ENCODE assay signal across 1 cellular context in the genomic region with DNA sequence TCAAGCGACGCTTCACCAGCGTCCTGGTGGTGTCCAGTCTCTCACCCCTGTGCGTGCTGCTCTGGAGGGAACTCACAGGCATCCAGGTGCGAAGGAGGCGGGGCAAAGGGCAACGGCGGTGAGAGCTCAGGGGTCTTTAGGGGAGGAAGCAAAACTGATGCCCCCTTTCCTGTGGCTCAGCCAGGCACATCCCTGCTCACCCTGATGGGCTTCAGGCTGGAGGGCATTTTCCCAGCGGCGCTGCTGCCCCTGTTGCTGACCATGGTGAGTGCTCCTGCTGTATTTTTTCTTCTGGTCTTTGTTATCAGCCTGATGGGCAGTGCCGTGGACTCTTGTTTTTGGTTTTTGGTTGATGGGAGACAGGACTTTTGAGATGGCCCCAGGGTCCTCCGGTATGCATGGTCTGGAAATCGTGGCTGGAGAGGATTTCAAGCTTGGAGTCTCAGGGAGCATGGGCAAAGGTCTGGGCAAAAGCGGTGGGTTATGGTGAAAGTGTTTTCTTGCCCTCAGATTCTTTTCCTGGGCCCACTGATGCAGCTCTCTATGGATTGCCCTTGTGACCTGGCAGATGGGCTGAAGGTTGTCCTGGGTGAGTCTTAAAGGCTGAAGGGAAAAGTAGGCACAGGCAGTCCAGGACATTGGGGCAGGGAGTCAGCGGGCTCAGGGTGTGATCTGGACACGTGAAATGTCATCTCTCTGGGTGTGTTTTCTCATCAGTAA.
TF ChIP-seq lines count a peak whose summit lies in the region.

No MANE protein-coding gene starts in this region.

TF ChIP-seq in HEK293, 187 proteins besides CTCF, POLR2A, EP300 and RAD21 (continued from another document):
- TF ChIP-seq, protein P1, sequence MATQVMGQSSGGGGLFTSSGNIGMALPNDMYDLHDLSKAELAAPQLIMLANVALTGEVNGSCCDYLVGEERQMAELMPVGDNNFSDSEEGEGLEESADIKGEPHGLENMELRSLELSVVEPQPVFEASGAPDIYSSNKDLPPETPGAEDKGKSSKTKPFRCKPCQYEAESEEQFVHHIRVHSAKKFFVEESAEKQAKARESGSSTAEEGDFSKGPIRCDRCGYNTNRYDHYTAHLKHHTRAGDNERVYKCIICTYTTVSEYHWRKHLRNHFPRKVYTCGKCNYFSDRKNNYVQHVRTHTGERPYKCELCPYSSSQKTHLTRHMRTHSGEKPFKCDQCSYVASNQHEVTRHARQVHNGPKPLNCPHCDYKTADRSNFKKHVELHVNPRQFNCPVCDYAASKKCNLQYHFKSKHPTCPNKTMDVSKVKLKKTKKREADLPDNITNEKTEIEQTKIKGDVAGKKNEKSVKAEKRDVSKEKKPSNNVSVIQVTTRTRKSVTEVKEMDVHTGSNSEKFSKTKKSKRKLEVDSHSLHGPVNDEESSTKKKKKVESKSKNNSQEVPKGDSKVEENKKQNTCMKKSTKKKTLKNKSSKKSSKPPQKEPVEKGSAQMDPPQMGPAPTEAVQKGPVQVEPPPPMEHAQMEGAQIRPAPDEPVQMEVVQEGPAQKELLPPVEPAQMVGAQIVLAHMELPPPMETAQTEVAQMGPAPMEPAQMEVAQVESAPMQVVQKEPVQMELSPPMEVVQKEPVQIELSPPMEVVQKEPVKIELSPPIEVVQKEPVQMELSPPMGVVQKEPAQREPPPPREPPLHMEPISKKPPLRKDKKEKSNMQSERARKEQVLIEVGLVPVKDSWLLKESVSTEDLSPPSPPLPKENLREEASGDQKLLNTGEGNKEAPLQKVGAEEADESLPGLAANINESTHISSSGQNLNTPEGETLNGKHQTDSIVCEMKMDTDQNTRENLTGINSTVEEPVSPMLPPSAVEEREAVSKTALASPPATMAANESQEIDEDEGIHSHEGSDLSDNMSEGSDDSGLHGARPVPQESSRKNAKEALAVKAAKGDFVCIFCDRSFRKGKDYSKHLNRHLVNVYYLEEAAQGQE (tag by site-specific recombination; IDR thresholded peaks at IDR 0.05), result 0 out of 2 replicates have a peak, but pooled peaks have one; percentile 15
